7 cellular contexts compared by ENCODE assay signal in genomic region chr17:36934144-36934758, GRCh38. TPM values are rescaled to one million over a fixed set of nuclear protein-coding genes. Genes with fewer than 3 reads are reported as not detected.
DNase-seq lines count a peak whose midpoint lies in the region; ATAC-seq and TF ChIP-seq lines count a peak whose summit lies in the region.

No MANE protein-coding gene starts in this region.

- peaks cover 44% of the 10 kb centered on the region for H3K4me1 ChIP-seq in ectodermal cell (ENCODE audit: control insufficient read depth, insufficient read depth, low read length)
- H3K4me1 ChIP-seq in neural progenitor cell: peaks cover 71% of the 10 kb centered on the region

- no peak for TF ChIP-seq CTCF in Calu3 (IDR thresholded peaks at IDR 0.05; ENCODE audit: unreplicated experiment)
- TF ChIP-seq CTCF in neural progenitor cell (IDR thresholded peaks at IDR 0.05): peak; percentile 34

- intact Hi-C loops in Calu3 (cut with micrococcal nuclease; ENCODE audit: unreplicated experiment) (no loop called here), posterior cingulate gyrus (cut with DNase I) (no loop called here)

- H3K27me3 ChIP-seq in ectodermal cell (ENCODE audit: control insufficient read depth, insufficient read depth, low read length, poor library complexity, severe bottlenecking): peaks cover 100% of the 10 kb centered on the region
- peaks cover 100% of the 10 kb centered on the region for H3K27me3 ChIP-seq in neural progenitor cell

- H3K27ac Mint-ChIP-seq in Calu3 (ENCODE audit: unreplicated experiment): no peak overlapping the region
- no peak overlapping the region for H3K27ac Mint-ChIP-seq in neural progenitor cell

- H3K27ac ChIP-seq in ectodermal cell (ENCODE audit: insufficient read depth, low read depth, low read length, poor library complexity, severe bottlenecking) (no peak overlapping the region), neural progenitor cell (no peak overlapping the region)

- H3K79me2 ChIP-seq in neural progenitor cell (ENCODE audit: low read depth): no peaks in the 10 kb centered on the region

- peak overlapping the region; percentile 82 for H3K4me2 ChIP-seq in neural progenitor cell

- H3K4me1 Mint-ChIP-seq in Calu3 (ENCODE audit: low read depth, unreplicated experiment) (peaks cover 56% of the 10 kb centered on the region), neural progenitor cell (peaks cover 46% of the 10 kb centered on the region)

- CTCF ChIA-PET in Calu3 (lab: Charles Lee): interaction anchor here (0.5 to 2.1 kb wide), 3 partner anchors 10 to 331 kb away, joined by 3 to 7 read pairs (median 3); no protein-coding TSS in a partner anchor

- H3K9ac ChIP-seq in neural progenitor cell: no peak overlapping the region

- WGBS in ectodermal cell, 2 experiments: 1% methylated on average over 31 of the region's 31 CpGs

- H3K27me3 Mint-ChIP-seq in Calu3 (ENCODE audit: unreplicated experiment): peaks cover 98% of the 10 kb centered on the region
- H3K27me3 Mint-ChIP-seq in neural progenitor cell (ENCODE audit: insufficient read depth, low read depth): peaks cover 93% of the 10 kb centered on the region

- H3K4me3 ChIP-seq in ectodermal cell (ENCODE audit: insufficient read depth, low read depth, low read length) (peak overlapping the region; percentile 0), neural progenitor cell (peak overlapping the region; percentile 42)

- H3K4me3 Mint-ChIP-seq in Calu3 (ENCODE audit: low read depth, unreplicated experiment): peak overlapping the region; percentile 74
- peak overlapping the region; percentile 48 for H3K4me3 Mint-ChIP-seq in neural progenitor cell

- H4K20me1 ChIP-seq in neural progenitor cell (ENCODE audit: low read depth): peaks cover 91% of the 10 kb centered on the region

- H3F3A ChIP-seq in neural progenitor cell (ENCODE audit: low read depth): peaks cover 39% of the 10 kb centered on the region

- H3K36me3 ChIP-seq in ectodermal cell (ENCODE audit: control insufficient read depth, insufficient read depth, low read length) (no peaks in the 10 kb centered on the region), neural progenitor cell (no peaks in the 10 kb centered on the region)

- H3K36me3 Mint-ChIP-seq in Calu3 (ENCODE audit: insufficient read depth, unreplicated experiment): peaks cover 18% of the 10 kb centered on the region
- no peaks in the 10 kb centered on the region for H3K36me3 Mint-ChIP-seq in neural progenitor cell

- no peaks in the 10 kb centered on the region for H3K9me3 Mint-ChIP-seq in Calu3 (ENCODE audit: low read depth, unreplicated experiment)
- no peaks in the 10 kb centered on the region for H3K9me3 Mint-ChIP-seq in neural progenitor cell

- no TSS peak for BruUV-seq in Calu3 (replicated peaks; lab: Mats Ljungman, UMichigan)

- DNase-seq in Calu3 (no peak), NCI-H524 (lab: John Stamatoyannopoulos, UW) (peak; percentile 32 to 76), neural progenitor cell (ENCODE audit: low spot score) (peak; percentile 60), iPS-NIHi7 (ENCODE audit: extremely low spot score) (no peak), posterior cingulate gyrus (no peak)

- no peak for ATAC-seq in HG02759 (IDR thresholded peaks at IDR 0.05; ENCODE audit: unreplicated experiment)

- no peak overlapping the region for H2AFZ ChIP-seq in neural progenitor cell (replicated peaks)

- no peaks in the 10 kb centered on the region for H3K9me3 ChIP-seq in ectodermal cell (ENCODE audit: control insufficient read depth, low read length)
- H3K9me3 ChIP-seq in neural progenitor cell (ENCODE audit: low read depth): no peaks in the 10 kb centered on the region

RNA-seq across cellular contexts. Expression of gene LHX1, which starts 3.0 kb away (rescaled TPM):
- total RNA-seq in Calu3 (2022) (0.35 and 1.4 TPM in 2 replicates), neural progenitor cell (ENCODE audit: low replicate concordance) (not detected in 2 replicates)
- not detected for polyA plus RNA-seq in ectodermal cell (2013, experiment 1 of 4)
- polyA plus RNA-seq in ectodermal cell (2013, experiment 2 of 4): 0.05 TPM
- polyA plus RNA-seq in ectodermal cell (2013, experiment 3 of 4): 0.16 TPM
- 0.45 TPM for polyA plus RNA-seq in ectodermal cell (2013, experiment 4 of 4)

RNA-seq across cellular contexts. Expression of gene AATF, which starts 14.5 kb away (rescaled TPM):
- 186 and 209 TPM in 2 replicates for total RNA-seq in Calu3 (2022)
- polyA plus RNA-seq in ectodermal cell (2013, experiment 1 of 4): 45.7 TPM
- polyA plus RNA-seq in ectodermal cell (2013, experiment 2 of 4): 41.5 TPM
- 29.3 TPM for polyA plus RNA-seq in ectodermal cell (2013, experiment 3 of 4)
- 34.1 TPM for polyA plus RNA-seq in ectodermal cell (2013, experiment 4 of 4)
- 28.9 and 32.1 TPM in 2 replicates for total RNA-seq in neural progenitor cell (ENCODE audit: low replicate concordance)

Comparison
In these comparisons a context has a peak if more than half of its experiments do, and no peak if none do; other contexts are left out.
1. DNase-seq: peak in NCI-H524 (2 of 2) and neural progenitor cell (single experiment); none in Calu3 (single experiment), iPS-NIHi7 (single experiment) and posterior cingulate gyrus (0 of 10).